ENCODE assay signal across 8 cellular contexts in the genomic region with DNA sequence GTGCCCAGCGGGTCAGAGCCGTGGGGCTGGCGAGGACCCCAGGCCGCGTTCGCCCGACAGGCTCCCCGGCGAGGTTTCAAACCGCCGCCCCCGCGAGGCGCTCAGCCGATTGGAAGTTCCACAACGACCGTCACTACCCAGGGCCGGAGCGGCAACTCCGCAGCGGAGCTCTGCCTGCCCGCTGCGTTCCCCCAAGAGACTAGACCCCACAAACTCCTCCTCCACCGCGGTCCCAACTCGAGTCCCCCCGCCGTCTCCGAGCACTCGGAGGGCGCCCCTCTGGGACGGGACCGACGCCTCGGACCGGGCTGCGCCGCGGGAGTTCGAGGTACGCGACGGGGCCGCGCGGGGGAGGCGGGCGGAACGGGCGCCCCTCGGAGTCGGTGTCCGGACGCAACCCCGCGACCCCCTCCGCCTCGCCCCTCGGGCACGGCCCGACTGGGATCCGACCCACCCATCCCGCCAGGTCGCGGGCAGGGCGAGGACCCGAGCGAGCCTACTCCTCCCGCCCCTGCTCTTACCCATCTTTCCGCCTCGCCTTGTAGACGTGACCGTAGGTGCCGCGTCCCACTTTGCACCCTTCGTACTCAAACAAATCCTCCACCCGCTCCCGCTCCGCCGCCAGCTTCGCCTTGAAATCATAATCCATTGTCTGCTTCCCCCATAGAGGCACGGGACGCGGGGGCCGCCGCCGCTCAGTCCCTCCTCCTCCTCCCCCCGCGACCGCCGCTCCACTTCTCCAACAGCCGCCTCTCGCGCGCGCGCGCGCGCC. TPM values are rescaled to one million over a fixed set of nuclear protein-coding genes. Genes with fewer than 3 reads are reported as not detected.
DNase-seq lines count a peak whose midpoint lies in the region; ATAC-seq and TF ChIP-seq lines count a peak whose summit lies in the region.

No MANE protein-coding gene starts in this region.

- H3K9me3 ChIP-seq in stomach smooth muscle (ENCODE audit: control insufficient read depth in 2 of 2, low read length in 2 of 2) = no peaks in the 10 kb centered on the region

- H3K4me1 ChIP-seq in stomach smooth muscle (ENCODE audit: control insufficient read depth, insufficient read depth, low read length) = peaks cover 14% of the 10 kb centered on the region

- H3K9ac ChIP-seq in stomach smooth muscle (ENCODE audit: low read length in 2 of 2) = peak overlapping the region; percentile 73 to 83

- no peak for TF ChIP-seq CTCF in AG10803 (conservative IDR thresholded peaks at IDR 0.05; ENCODE audit: low read length)
- no peak for TF ChIP-seq CTCF in fibroblast of the aortic adventitia (IDR thresholded peaks at IDR 0.05; ENCODE audit: insufficient read depth, low read length)
- no peak for TF ChIP-seq CTCF in nephron progenitor cell (IDR thresholded peaks at IDR 0.05)

- peaks cover 16% of the 10 kb centered on the region for H3K36me3 Mint-ChIP-seq in nephron progenitor cell (ENCODE audit: low read depth)

- no peaks in the 10 kb centered on the region for H3K27me3 Mint-ChIP-seq in nephron progenitor cell (ENCODE audit: low read depth, poor library complexity)

- peak; percentile 32 for DNase-seq in AG10803 (ENCODE audit: low read depth)
- DNase-seq in OCI-M1 (lab: John Stamatoyannopoulos, UW) = peak; percentile 76
- DNase-seq in activated effector memory CD4-positive, alpha-beta T cell treated with Interleukin-2 at 50 U/mL for 16 hours = peak; percentile 41
- DNase-seq in fibroblast of the aortic adventitia (ENCODE audit: low read depth) = peak; percentile 31
- peak; percentile 66 for DNase-seq in nephron progenitor cell

- peaks cover 15% of the 10 kb centered on the region for H3K9me3 Mint-ChIP-seq in nephron progenitor cell

- H3K4me3 ChIP-seq in AG10803 (ENCODE audit: low read length) = peak overlapping the region; percentile 98
- H3K4me3 ChIP-seq in fibroblast of the aortic adventitia (ENCODE audit: low read depth, low read length) = peak overlapping the region; percentile 92
- H3K4me3 ChIP-seq in stomach smooth muscle (ENCODE audit: low read length in 2 of 2) = peak overlapping the region; percentile 97 to 99

- peak overlapping the region; percentile 99 for H3K4me3 Mint-ChIP-seq in nephron progenitor cell

- H3K36me3 ChIP-seq in stomach smooth muscle (ENCODE audit: control insufficient read depth in 2 of 2, insufficient read depth in 2 of 2, low read length in 2 of 2) = no peaks in the 10 kb centered on the region

- peak overlapping the region; percentile 100 for H3K27ac Mint-ChIP-seq in nephron progenitor cell

- ATAC-seq in GM19025 (IDR thresholded peaks at IDR 0.05; ENCODE audit: low read depth, unreplicated experiment) = peak; percentile 10
- ATAC-seq in HG03354 (IDR thresholded peaks at IDR 0.05; ENCODE audit: poor library complexity, severe bottlenecking, unreplicated experiment) = peak; percentile 30

- H3K27ac ChIP-seq in stomach smooth muscle (ENCODE audit: low read length) = peak overlapping the region; percentile 91

- H3K27me3 ChIP-seq in stomach smooth muscle (ENCODE audit: control insufficient read depth in 1 of 2, insufficient read depth in 2 of 2, low read length in 2 of 2) = no peaks in the 10 kb centered on the region

- H3K4me1 Mint-ChIP-seq in nephron progenitor cell = peaks cover 25% of the 10 kb centered on the region

RNA-seq across cellular contexts. Expression of a gene that starts 0.6 kb away (rescaled TPM):
- 10.0 and 17.8 TPM in 2 replicates for total RNA-seq in fibroblast of the aortic adventitia (ENCODE audit: low replicate concordance)

RNA-seq across cellular contexts. Expression of a gene that starts 59.9 kb away (rescaled TPM):
- total RNA-seq in fibroblast of the aortic adventitia (ENCODE audit: low replicate concordance) = 61.1 and 99.1 TPM in 2 replicates

Comparison
In these comparisons a context has a peak if more than half of its experiments do, and no peak if none do; other contexts are left out.
1. Peak in every context shown above with its lines: DNase-seq, ATAC-seq, H3K4me3 ChIP-seq and H3K27ac ChIP-seq.